ENCODE assay signal across 9 cellular contexts in genomic region chr11:45083544-45084087, GRCh38.
DNase-seq lines count a peak whose midpoint lies in the region; ATAC-seq and TF ChIP-seq lines count a peak whose summit lies in the region.
"Had no signal": no experiment of that assay in that cellular context is flagged by ENCODE, and none has a peak within 500 bp of the region (broad histone marks: within the 10 kb centered on the region; RNA-seq: fewer than 3 reads in every experiment).

No MANE protein-coding gene starts in this region.

- H3K9ac ChIP-seq in SK-N-SH: no peak overlapping the region

- TF ChIP-seq CTCF in A673 (conservative IDR thresholded peaks at IDR 0.05; ENCODE audit: low read depth, low read length) (peak; percentile 68), GM12872 (IDR thresholded peaks at IDR 0.05; ENCODE audit: insufficient read depth, low read depth, low read length) (peak; percentile 47), SK-N-SH (IDR thresholded peaks at IDR 0.05) (peak; percentile 41)

- TF ChIP-seq RAD21 in SK-N-SH (IDR thresholded peaks at IDR 0.05; ENCODE audit: low read length): no peak

- CTCF ChIA-PET in A673 (lab: Charles Lee): interaction anchor here (1.0 kb wide), 1 partner anchor 15 kb away, joined by 3 read pairs; no protein-coding TSS in a partner anchor
- CTCF ChIA-PET in SK-N-SH (lab: Yijun Ruan, JAX): interaction anchor here (1.9 kb wide), 1 partner anchor 137 kb away, joined by 5 read pairs; no protein-coding TSS in a partner anchor

- H4K20me1 ChIP-seq in SK-N-SH (ENCODE audit: insufficient read depth): no peaks in the 10 kb centered on the region

- H3K4me1 ChIP-seq in A673 (ENCODE audit: insufficient read depth, low read length, poor library complexity, severe bottlenecking) (peaks cover 13% of the 10 kb centered on the region), SK-N-SH (ENCODE audit: control insufficient read depth in 1 of 2, insufficient read depth in 2 of 2, low read depth in 1 of 2, low read length in 1 of 2) (peaks cover 3 to 23% of the 10 kb centered on the region in 2 experiments; a peak in 2 of 4 replicates), iPS DF 6.9 (ENCODE audit: control insufficient read depth, insufficient read depth, low read length) (peaks cover 3% of the 10 kb centered on the region)
- H3K4me1 ChIP-seq in effector memory CD4-positive, alpha-beta T cell (ENCODE audit: control insufficient read depth, insufficient read depth, low read length, poor library complexity, severe bottlenecking): peaks cover 26% of the 10 kb centered on the region

- H3K9me2 ChIP-seq in SK-N-SH: no peaks in the 10 kb centered on the region

- H3K79me2 ChIP-seq in SK-N-SH (ENCODE audit: insufficient read depth): no peaks in the 10 kb centered on the region

- H3K4me3 ChIP-seq in A673 (ENCODE audit: low read depth, low read length, poor library complexity, severe bottlenecking) (no peak overlapping the region), SK-N-SH (ENCODE audit: low read depth in 2 of 2, low read length in 1 of 2) (no peak overlapping the region), iPS DF 6.9 (ENCODE audit: low read length) (no peak overlapping the region)
- no peak overlapping the region for H3K4me3 ChIP-seq in effector memory CD4-positive, alpha-beta T cell (ENCODE audit: insufficient read depth, low read depth, low read length, poor library complexity, severe bottlenecking)
- H3K4me3 ChIP-seq: left lung had no signal

- H3K9me3 ChIP-seq in A673 (ENCODE audit: low read depth, low read length, poor library complexity, severe bottlenecking) (no peaks in the 10 kb centered on the region), SK-N-SH (no peaks in the 10 kb centered on the region), iPS DF 6.9 (ENCODE audit: control insufficient read depth, insufficient read depth, low read length) (no peaks in the 10 kb centered on the region)
- H3K9me3 ChIP-seq in effector memory CD4-positive, alpha-beta T cell (ENCODE audit: control insufficient read depth, low read length): no peaks in the 10 kb centered on the region
- H3K9me3 ChIP-seq: left lung had no signal

- no peak for TF ChIP-seq EP300 in SK-N-SH (IDR thresholded peaks at IDR 0.05; ENCODE audit: borderline replicate concordance in 1 of 2, low read depth in 1 of 2, low read length in 1 of 2)

- POLR2A ChIA-PET in A673 (lab: Charles Lee; ENCODE audit: low non-redundant PET) (no interaction called here), SK-N-SH (lab: Yijun Ruan, JAX) (no interaction called here)

- intact Hi-C loops in A673 (cut with micrococcal nuclease; ENCODE audit: unreplicated experiment): no loop called here

- BruUV-seq in A673 (replicated peaks; lab: Mats Ljungman, UMichigan): no TSS peak

- no peak overlapping the region for H2AFZ ChIP-seq in SK-N-SH (ENCODE audit: low read depth)

- no peak overlapping the region for H3K4me2 ChIP-seq in SK-N-SH

- H3K27me3 ChIP-seq in A673 (replicated peaks; ENCODE audit: insufficient read depth, low read depth, low read length, poor library complexity) (no peaks in the 10 kb centered on the region), SK-N-SH (ENCODE audit: insufficient read depth) (no peaks in the 10 kb centered on the region; the same call in 1 of the 2 replicates), iPS DF 6.9 (ENCODE audit: control insufficient read depth, insufficient read depth, low read length) (no peaks in the 10 kb centered on the region)
- H3K27me3 ChIP-seq in effector memory CD4-positive, alpha-beta T cell (replicated peaks; ENCODE audit: control insufficient read depth, insufficient read depth, low read length, poor library complexity, severe bottlenecking): no peaks in the 10 kb centered on the region
- H3K27me3 ChIP-seq: left lung had no signal

- H3K36me3 ChIP-seq in A673 (ENCODE audit: insufficient read depth, low read length, poor library complexity, severe bottlenecking): no peaks in the 10 kb centered on the region
- no peaks in the 10 kb centered on the region for H3K36me3 ChIP-seq in SK-N-SH (replicated peaks in 1 of 2; ENCODE audit: control insufficient read depth in 1 of 2, insufficient read depth in 2 of 2, low read length in 1 of 2)
- no peaks in the 10 kb centered on the region for H3K36me3 ChIP-seq in iPS DF 6.9 (ENCODE audit: control insufficient read depth, insufficient read depth, low read length)
- H3K36me3 ChIP-seq in effector memory CD4-positive, alpha-beta T cell (ENCODE audit: control insufficient read depth, insufficient read depth, low read length): no peaks in the 10 kb centered on the region
- H3K36me3 ChIP-seq: left lung had no signal

- 42% methylated on average over 3 of the region's 3 CpGs for WGBS in SK-N-SH (ENCODE audit: low lambda C conversion rate)
- WGBS in iPS DF 6.9 (ENCODE audit: insufficient coverage, insufficient read length): no CpG with 5 or more reads among the region's 3 CpGs

- no peak for DNase-seq in A673 (ENCODE audit: low spot score)
- DNase-seq in SK-N-SH: no peak
- DNase-seq in iPS DF 6.9 (ENCODE audit: low read depth, low spot score): peak; percentile 61
- no peak for DNase-seq in activated CD8-positive, alpha-beta memory T cell treated with anti-CD3 and anti-CD28 coated beads, Interleukin-2, amount 50 U/mL, for 48 hours
- no peak for DNase-seq in effector memory CD4-positive, alpha-beta T cell
- no peak for DNase-seq in COR-L47 (lab: John Stamatoyannopoulos, UW)
- DNase-seq: left lung had no signal

- H3K27ac ChIP-seq in A673 (ENCODE audit: low read depth, low read length, poor library complexity, severe bottlenecking) (no peak overlapping the region), SK-N-SH (ENCODE audit: low read depth in 2 of 2, low read length in 1 of 2) (no peak overlapping the region), iPS DF 6.9 (ENCODE audit: low read length) (no peak overlapping the region)
- H3K27ac ChIP-seq in effector memory CD4-positive, alpha-beta T cell (ENCODE audit: insufficient read depth, low read length, poor library complexity, severe bottlenecking): no peak overlapping the region

- no peaks in the 10 kb centered on the region for H3F3A ChIP-seq in SK-N-SH (replicated peaks; ENCODE audit: insufficient read depth)

- no peak for ATAC-seq in GM19351 (IDR thresholded peaks at IDR 0.05; ENCODE audit: unreplicated experiment)

TF ChIP-seq in SK-N-SH, 30 proteins besides CTCF, POLR2A, EP300 and RAD21:
- no peak for TF ChIP-seq NRF1 (IDR thresholded peaks at IDR 0.05; ENCODE audit: low read depth, low read length)
- TF ChIP-seq MEF2A (IDR thresholded peaks at IDR 0.05; ENCODE audit: borderline replicate concordance, low read depth): no peak
- TF ChIP-seq ELF1 (IDR thresholded peaks at IDR 0.05): no peak
- TF ChIP-seq FOSL2 (IDR thresholded peaks at IDR 0.05; ENCODE audit: borderline replicate concordance, low read depth): no peak
- TF ChIP-seq CHD2 (IDR thresholded peaks at IDR 0.05; ENCODE audit: low read length, partially characterized antibody): no peak
- TF ChIP-seq RCOR1 (IDR thresholded peaks at IDR 0.05; ENCODE audit: low read length): no peak
- TF ChIP-seq PBX3 (IDR thresholded peaks at IDR 0.05): no peak
- no peak for TF ChIP-seq USF1 (IDR thresholded peaks at IDR 0.05; ENCODE audit: borderline replicate concordance, low read depth)
- TF ChIP-seq MXI1 (IDR thresholded peaks at IDR 0.05; ENCODE audit: low read depth, low read length): no peak
